ENCODE assay signal across 11 cellular contexts in the genomic region with DNA sequence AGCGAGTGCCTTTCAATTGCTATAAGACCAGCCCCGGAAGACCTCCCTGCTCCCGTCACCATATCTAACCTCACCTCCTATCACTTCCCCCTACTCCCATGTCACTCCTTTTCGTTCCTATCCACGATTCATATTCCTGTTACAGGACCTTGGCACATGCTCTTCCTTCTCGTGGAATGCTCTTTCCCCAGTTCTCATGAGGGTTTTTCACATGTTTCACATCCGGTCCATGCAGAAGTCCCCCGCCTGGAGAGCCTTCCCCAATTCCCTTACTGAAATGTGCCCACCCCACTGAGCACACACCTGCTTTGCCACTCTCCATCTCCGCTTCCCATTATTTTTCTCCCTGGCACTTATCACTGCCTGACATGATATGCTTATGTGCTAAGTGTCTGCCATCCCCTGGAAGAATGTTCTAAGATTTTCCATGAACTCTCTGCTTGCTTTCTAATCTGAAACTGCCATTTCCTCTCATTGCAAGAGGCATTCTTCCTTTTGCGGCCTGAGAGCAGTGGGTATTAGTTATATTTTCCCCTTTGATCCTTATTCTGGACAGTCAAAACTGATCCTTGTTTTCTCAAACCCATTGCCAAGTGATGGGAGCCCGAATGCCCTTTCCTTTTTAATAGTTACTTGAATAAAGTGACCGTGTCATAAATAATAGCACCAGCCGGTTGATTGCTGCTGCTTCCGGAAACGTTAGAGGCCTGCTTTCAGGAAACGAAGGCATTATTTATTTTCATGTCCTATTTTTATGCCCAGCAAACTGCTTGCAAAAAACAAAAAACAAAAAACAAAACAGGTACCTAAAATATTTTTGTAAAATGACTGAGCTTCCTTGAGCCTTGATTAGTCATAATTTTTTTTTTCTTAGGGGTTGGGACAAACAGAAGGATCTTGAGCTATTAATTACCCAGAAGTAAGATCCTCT.
DNase-seq lines count a peak whose midpoint lies in the region; TF ChIP-seq lines count a peak whose summit lies in the region.
"Had no signal": no experiment of that assay in that cellular context is flagged by ENCODE, and none has a peak within 500 bp of the region (broad histone marks: within the 10 kb centered on the region; RNA-seq: fewer than 3 reads in every experiment).

No MANE protein-coding gene starts in this region.

- H2BK5ac ChIP-seq in H9 (ENCODE audit: insufficient read length, low read length), result no peak overlapping the region

- peaks cover under 1% of the 10 kb centered on the region for H3K36me3 Mint-ChIP-seq in nephron (ENCODE audit: low read depth)
- H3K36me3 Mint-ChIP-seq in H9 (ENCODE audit: insufficient read depth in 1 of 3, low read depth in 3 of 3), result no peaks in the 10 kb centered on the region

- H2AK5ac ChIP-seq in H9 (ENCODE audit: insufficient read length, low read length), result no peak overlapping the region

- POLR2A ChIA-PET in A673 (lab: Charles Lee; ENCODE audit: low non-redundant PET), result no interaction called here

- no peaks in the 10 kb centered on the region for H4K20me1 ChIP-seq in H9 (ENCODE audit: control insufficient read depth, insufficient read depth, insufficient read length)

- intact Hi-C loops in A673 (cut with micrococcal nuclease; ENCODE audit: unreplicated experiment), result no loop called here

- no peak overlapping the region for H4K8ac ChIP-seq in H9 (replicated peaks; ENCODE audit: insufficient read length, low read depth, low read length)

- H3K79me2 ChIP-seq in H9 (ENCODE audit: insufficient read depth, low read length), result no peaks in the 10 kb centered on the region; the same call in 1 of the 2 replicates

- H3K27ac ChIP-seq in A673 (ENCODE audit: low read depth, low read length, poor library complexity, severe bottlenecking) (peak overlapping the region; percentile 82), coronary artery (peak overlapping the region; percentile 84 to 88), H9 (ENCODE audit: insufficient read length, low read depth, low read length) (no peak overlapping the region)

- no peak overlapping the region for H3K14ac ChIP-seq in H9 (ENCODE audit: insufficient read depth, low read length)

- H4K5ac ChIP-seq in H9 (ENCODE audit: insufficient read length, low read depth, low read length), result no peak overlapping the region

- H3K79me1 ChIP-seq in H9 (ENCODE audit: insufficient read depth, low read depth, low read length, poor library complexity, severe bottlenecking), result no peaks in the 10 kb centered on the region

- no peak overlapping the region for H3K56ac ChIP-seq in H9 (ENCODE audit: insufficient read length, low read depth, low read length)

- H3K9ac ChIP-seq in H9 (ENCODE audit: extremely low read depth, insufficient read length, low read length), result no peak overlapping the region

- H3K27ac Mint-ChIP-seq in nephron (peak overlapping the region in 2 of 3 experiments; percentile 38 to 65), H9 (no peak overlapping the region; a peak in 1 of 7 replicates)
- H3K27ac Mint-ChIP-seq: mesothelial cell of epicardium had no signal

- H4K91ac ChIP-seq in H9 (ENCODE audit: insufficient read length, low read depth, low read length), result no peak overlapping the region

- H3K9me3 Mint-ChIP-seq in nephron (peaks cover 12% of the 10 kb centered on the region), H9 (peaks cover 0 to 2% of the 10 kb centered on the region in 2 experiments; a peak in 1 of 5 replicates)

- no peaks in the 10 kb centered on the region for H3K36me3 ChIP-seq in A673 (ENCODE audit: insufficient read depth, low read length, poor library complexity, severe bottlenecking)

- DNase-seq in A673 (ENCODE audit: low spot score), result peak; percentile 60
- peak; percentile 7 for DNase-seq in MV-4-11 (lab: John Stamatoyannopoulos, UW)
- no peak for DNase-seq in coronary artery (ENCODE audit: low spot score)
- DNase-seq in H9, result no peak
- DNase-seq in DMS114 treated with DMSO at 0.1 percent for 48 hours (lab: John Stamatoyannopoulos, UW; ENCODE audit: unreplicated experiment), result no peak
- DNase-seq in activated T-cell treated with anti-CD3 and anti-CD28 coated beads for 4 hours, result no peak
- DNase-seq in activated gamma-delta T cell treated with Interleukin-2 at 50 U/mL for 16 hours, result no peak
- DNase-seq: activated CD4-positive, alpha-beta T cell treated with anti-CD3 and anti-CD28 coated beads, Interleukin-2, amount 50 U/mL, for 1 hour; small intestine had no signal

- H3K4me3 Mint-ChIP-seq in nephron, result no peak overlapping the region
- H3K4me3 Mint-ChIP-seq in H9, result no peak overlapping the region
- H3K4me3 Mint-ChIP-seq: mesothelial cell of epicardium had no signal

- H2BK20ac ChIP-seq in H9 (ENCODE audit: low read depth, low read length, poor library complexity, severe bottlenecking), result no peak overlapping the region

- no peak overlapping the region for H3K23ac ChIP-seq in H9 (ENCODE audit: insufficient read length, low read depth, low read length)

- no peak overlapping the region for H3T11ph ChIP-seq in H9 (ENCODE audit: low read length)

- H3K4me2 ChIP-seq in H9 (ENCODE audit: insufficient read depth, insufficient read length, low read length), result no peak overlapping the region

- TF ChIP-seq CTCF in A673 (conservative IDR thresholded peaks at IDR 0.05; ENCODE audit: low read depth, low read length) (no peak), coronary artery (IDR thresholded peaks at IDR 0.05) (no peak), nephron (IDR thresholded peaks at IDR 0.05; ENCODE audit: unreplicated experiment in 3 of 3) (no peak), H9 (conservative IDR thresholded peaks at IDR 0.05) (no peak)

- CTCF ChIA-PET in A673 (lab: Charles Lee), result no interaction called here

- no peak overlapping the region for H3K18ac ChIP-seq in H9 (ENCODE audit: insufficient read length, low read depth, low read length)

- H3K27me3 ChIP-seq in A673 (replicated peaks; ENCODE audit: insufficient read depth, low read depth, low read length, poor library complexity), result no peaks in the 10 kb centered on the region
- H3K27me3 ChIP-seq in H9 (ENCODE audit: insufficient read depth, low read length), result no peaks in the 10 kb centered on the region

- WGBS in H9 (ENCODE audit: extremely low coverage, insufficient read length, low lambda C conversion rate), result no CpG with 5 or more reads among the region's 16 CpGs

- H3K4me1 Mint-ChIP-seq in nephron (peaks cover 32% of the 10 kb centered on the region), H9 (peaks cover 10 to 13% of the 10 kb centered on the region in 2 experiments)

- H3K4me3 ChIP-seq in A673 (ENCODE audit: low read depth, low read length, poor library complexity, severe bottlenecking) (no peak overlapping the region), coronary artery (no peak overlapping the region)

- no TSS peak for BruUV-seq in A673 (replicated peaks; lab: Mats Ljungman, UMichigan)

- H2AFZ ChIP-seq in H9 (ENCODE audit: low read length), result no peak overlapping the region

- H3K23me2 ChIP-seq in H9 (ENCODE audit: insufficient read length, low read depth, low read length, poor library complexity, severe bottlenecking), result no peaks in the 10 kb centered on the region

- H2BK12ac ChIP-seq in H9 (ENCODE audit: insufficient read length, low read depth, low read length), result no peak overlapping the region

- H3K4me1 ChIP-seq in A673 (ENCODE audit: insufficient read depth, low read length, poor library complexity, severe bottlenecking) (peaks cover 54% of the 10 kb centered on the region), H9 (ENCODE audit: insufficient read depth, low read length) (no peaks in the 10 kb centered on the region)

- no peaks in the 10 kb centered on the region for H3K27me3 Mint-ChIP-seq in nephron (ENCODE audit: low read depth)
- no peaks in the 10 kb centered on the region; the same call in 1 of the 2 replicates for H3K27me3 Mint-ChIP-seq in H9 (ENCODE audit: low read depth)

- no peak overlapping the region for H2BK120ac ChIP-seq in H9 (ENCODE audit: low read depth, low read length, poor library complexity, severe bottlenecking)

- H3K9me3 ChIP-seq in A673 (ENCODE audit: low read depth, low read length, poor library complexity, severe bottlenecking) (no peaks in the 10 kb centered on the region), H9 (ENCODE audit: control insufficient read depth, low read depth, low read length) (no peaks in the 10 kb centered on the region)

- no peak overlapping the region for H2BK15ac ChIP-seq in H9 (ENCODE audit: low read depth, low read length)

- H3K4ac ChIP-seq in H9 (ENCODE audit: low read depth, low read length), result no peak overlapping the region

Comparison
In these comparisons a context has a peak if more than half of its experiments do, and no peak if none do; other contexts are left out.
1. DNase-seq: peak in A673 (single experiment) and MV-4-11 (single experiment); none in coronary artery (single experiment), H9 (single experiment), DMS114 treated with DMSO at 0.1 percent for 48 hours (single experiment), activated T-cell treated with anti-CD3 and anti-CD28 coated beads for 4 hours (single experiment) and activated gamma-delta T cell treated with Interleukin-2 at 50 U/mL for 16 hours (single experiment).
2. H3K27ac Mint-ChIP-seq: peak in nephron (2 of 3); none in H9 (0 of 3).